ENCODE assay signal across 18 cellular contexts in the genomic region with DNA sequence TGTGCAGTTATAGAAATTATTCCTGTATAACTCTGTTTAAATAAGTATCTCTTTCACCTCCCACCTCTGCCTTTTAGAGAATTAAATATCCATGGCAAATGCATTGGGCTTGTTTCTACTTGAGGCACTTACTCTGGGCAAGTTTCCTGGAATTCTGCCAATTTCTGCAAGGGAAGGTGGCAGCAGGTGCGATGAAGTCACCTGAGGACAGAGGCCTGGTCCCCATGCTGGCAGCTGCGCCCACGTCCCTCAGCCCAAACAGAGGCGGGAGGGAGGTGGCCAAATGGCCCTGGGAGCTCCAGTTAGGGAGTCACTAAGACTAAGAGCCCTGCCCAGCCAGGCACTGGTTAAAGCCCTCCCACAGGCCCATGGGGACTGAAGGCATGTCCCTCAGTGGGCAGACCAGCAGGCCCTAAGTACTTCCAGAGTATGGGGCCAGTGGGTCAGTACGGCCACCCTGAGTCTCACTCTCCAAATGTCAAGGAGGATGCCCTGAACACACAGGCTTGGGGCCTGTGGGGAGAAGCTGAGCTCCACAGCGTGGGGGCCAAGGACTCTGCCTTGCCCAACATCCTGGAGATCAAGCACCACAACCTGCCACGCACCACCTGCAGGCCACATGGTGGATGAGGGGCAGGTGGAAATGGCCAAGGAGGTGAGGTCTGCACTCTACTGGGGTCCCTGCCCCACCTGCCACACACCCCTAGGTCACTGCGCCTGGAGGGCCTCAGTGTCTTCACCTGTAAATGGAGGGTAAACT. TPM values are rescaled to one million over a fixed set of nuclear protein-coding genes. Genes with fewer than 3 reads are reported as not detected.
DNase-seq lines count a peak whose midpoint lies in the region; ATAC-seq and TF ChIP-seq lines count a peak whose summit lies in the region.
"Had no signal": no experiment of that assay in that cellular context is flagged by ENCODE, and none has a peak within 500 bp of the region (broad histone marks: within the 10 kb centered on the region; RNA-seq: fewer than 3 reads in every experiment).

No MANE protein-coding gene starts in this region.

- no peaks in the 10 kb centered on the region for H3K27me3 Mint-ChIP-seq in activated CD4-positive, alpha-beta memory T cell treated with anti-CD3 and anti-CD28 coated beads for 36 hours
- H3K27me3 Mint-ChIP-seq in activated T-helper 17 cell treated with anti-CD3 and anti-CD28 coated beads, Interleukin-2, amount 50 U/mL, for 72 hours, result no peaks in the 10 kb centered on the region
- H3K27me3 Mint-ChIP-seq: activated B cell treated with CpG ODN at 0.5 μM for 24 hours; stimulated activated memory B cell treated with anti-CD40 and anti-IgM and Interleukin-4, amounts not matched to agents 10 μg/mL and 1 μg/mL and 100 μg/mL, for 72 hours had no signal

- no peaks in the 10 kb centered on the region for H3K9me3 Mint-ChIP-seq in activated CD4-positive, alpha-beta memory T cell treated with anti-CD3 and anti-CD28 coated beads for 36 hours
- no peaks in the 10 kb centered on the region for H3K9me3 Mint-ChIP-seq in activated T-helper 17 cell treated with anti-CD3 and anti-CD28 coated beads, Interleukin-2, amount 50 U/mL, for 72 hours
- H3K9me3 Mint-ChIP-seq: activated B cell treated with CpG ODN at 0.5 μM for 24 hours; activated naive CD4-positive, alpha-beta T cell treated with anti-CD3 and anti-CD28 coated beads for 36 hours; stimulated activated memory B cell treated with anti-CD40 and anti-IgM and Interleukin-4, amounts not matched to agents 10 μg/mL and 1 μg/mL and 100 μg/mL, for 72 hours had no signal

- H3K27ac ChIP-seq in VCaP, result peak overlapping the region; percentile 60
- H3K27ac ChIP-seq in osteoblast (ENCODE audit: low read depth, low read length), result no peak overlapping the region
- H3K27ac ChIP-seq: 22Rv1; BLaER1 treated with 17β-estradiol and CSF1 and Interleukin-3, amounts not matched to agents 10 nM and 100 nM; brain microvascular endothelial cell had no signal

- intact Hi-C loops in activated CD4-positive, alpha-beta memory T cell treated with anti-CD3 and anti-CD28 coated beads for 36 hours (cut with micrococcal nuclease), result no loop called here

- no peaks in the 10 kb centered on the region for H3K36me3 ChIP-seq in osteoblast (ENCODE audit: insufficient read depth, low read length)
- H3K36me3 ChIP-seq: brain microvascular endothelial cell had no signal

- H3K4me3 ChIP-seq in osteoblast (ENCODE audit: insufficient read depth, low read length), result no peak overlapping the region
- H3K4me3 ChIP-seq: BLaER1 treated with 17β-estradiol and CSF1 and Interleukin-3, amounts not matched to agents 10 nM and 100 nM had no signal

- no peak overlapping the region for H2AFZ ChIP-seq in osteoblast (ENCODE audit: low read length)

- H3K4me1 ChIP-seq in osteoblast (ENCODE audit: insufficient read depth, low read length), result no peaks in the 10 kb centered on the region

- H3K4me1 Mint-ChIP-seq in activated CD4-positive, alpha-beta memory T cell treated with anti-CD3 and anti-CD28 coated beads for 36 hours (ENCODE audit: low read depth), result no peaks in the 10 kb centered on the region
- no peaks in the 10 kb centered on the region for H3K4me1 Mint-ChIP-seq in activated T-helper 17 cell treated with anti-CD3 and anti-CD28 coated beads, Interleukin-2, amount 50 U/mL, for 72 hours
- H3K4me1 Mint-ChIP-seq: activated B cell treated with CpG ODN at 0.5 μM for 24 hours; stimulated activated memory B cell treated with anti-CD40 and anti-IgM and Interleukin-4, amounts not matched to agents 10 μg/mL and 1 μg/mL and 100 μg/mL, for 72 hours had no signal

- no peak overlapping the region for H3K4me2 ChIP-seq in osteoblast (ENCODE audit: insufficient read depth, low read length)

- POLR2A ChIA-PET in activated CD4-positive, alpha-beta memory T cell treated with anti-CD3 and anti-CD28 coated beads for 36 hours (lab: Charles Lee), result no interaction called here

- in situ Hi-C loops in KBM-7 (cut with MboI; ENCODE audit: low pct_unique_long_range_greater_than_20kb, low sequenced_read_pairs), result no loop called here

- H3K79me2 ChIP-seq in osteoblast (ENCODE audit: insufficient read depth, low read length), result peaks cover 37% of the 10 kb centered on the region

- no peak overlapping the region for H3K27ac Mint-ChIP-seq in activated CD4-positive, alpha-beta memory T cell treated with anti-CD3 and anti-CD28 coated beads for 36 hours
- H3K27ac Mint-ChIP-seq in activated T-helper 17 cell treated with anti-CD3 and anti-CD28 coated beads, Interleukin-2, amount 50 U/mL, for 72 hours, result no peak overlapping the region
- H3K27ac Mint-ChIP-seq: activated B cell treated with CpG ODN at 0.5 μM for 24 hours; activated naive CD4-positive, alpha-beta T cell treated with anti-CD3 and anti-CD28 coated beads for 36 hours; stimulated activated memory B cell treated with anti-CD40 and anti-IgM and Interleukin-4, amounts not matched to agents 10 μg/mL and 1 μg/mL and 100 μg/mL, for 72 hours had no signal

- H3K9me3 ChIP-seq in osteoblast (ENCODE audit: low read depth, low read length), result no peaks in the 10 kb centered on the region

- H3K36me3 Mint-ChIP-seq in activated CD4-positive, alpha-beta memory T cell treated with anti-CD3 and anti-CD28 coated beads for 36 hours, result no peaks in the 10 kb centered on the region
- no peaks in the 10 kb centered on the region for H3K36me3 Mint-ChIP-seq in activated T-helper 17 cell treated with anti-CD3 and anti-CD28 coated beads, Interleukin-2, amount 50 U/mL, for 72 hours (ENCODE audit: low read depth)
- H3K36me3 Mint-ChIP-seq: stimulated activated memory B cell treated with anti-CD40 and anti-IgM and Interleukin-4, amounts not matched to agents 10 μg/mL and 1 μg/mL and 100 μg/mL, for 72 hours had no signal

- no peak overlapping the region for H3K4me3 Mint-ChIP-seq in activated CD4-positive, alpha-beta memory T cell treated with anti-CD3 and anti-CD28 coated beads for 36 hours
- no peak overlapping the region for H3K4me3 Mint-ChIP-seq in activated T-helper 17 cell treated with anti-CD3 and anti-CD28 coated beads, Interleukin-2, amount 50 U/mL, for 72 hours
- H3K4me3 Mint-ChIP-seq: activated B cell treated with CpG ODN at 0.5 μM for 24 hours; activated naive CD4-positive, alpha-beta T cell treated with anti-CD3 and anti-CD28 coated beads for 36 hours; stimulated activated memory B cell treated with anti-CD40 and anti-IgM and Interleukin-4, amounts not matched to agents 10 μg/mL and 1 μg/mL and 100 μg/mL, for 72 hours had no signal

- ATAC-seq in activated T-helper 17 cell treated with anti-CD3 and anti-CD28 coated beads, Interleukin-2, amount 50 U/mL, for 72 hours (replicated peaks), result no peak
- ATAC-seq: SK-N-SH treated with all-trans-retinoic acid at 6 μM for 48 hours; stimulated activated memory B cell treated with anti-CD40 and anti-IgM and Interleukin-4, amounts not matched to agents 10 μg/mL and 1 μg/mL and 100 μg/mL, for 72 hours had no signal

- H4K20me1 ChIP-seq in osteoblast (ENCODE audit: insufficient read depth, low read length), result peaks cover 7% of the 10 kb centered on the region

- no peaks in the 10 kb centered on the region for H3K27me3 ChIP-seq in osteoblast (ENCODE audit: insufficient read depth, low read length)
- H3K27me3 ChIP-seq: BLaER1 treated with 17β-estradiol and CSF1 and Interleukin-3, amounts not matched to agents 10 nM and 100 nM; brain microvascular endothelial cell had no signal

- DNase-seq in DMS 273 (lab: John Stamatoyannopoulos, UW; ENCODE audit: unreplicated experiment) (peak; percentile 82), DMS 273 treated with DMSO at 0.1 percent for 48 hours (lab: John Stamatoyannopoulos, UW) (no peak), NCI-H2171 treated with DMSO at 0.1 percent for 48 hours (lab: John Stamatoyannopoulos, UW) (peak; percentile 94), osteoblast (ENCODE audit: insufficient read length, low spot score, missing footprints) (peak; percentile 51), KBM-7 (no peak)
- no peak for DNase-seq in activated CD4-positive, alpha-beta memory T cell treated with anti-CD3 and anti-CD28 coated beads for 36 hours
- DNase-seq: activated B cell treated with CpG ODN at 0.5 μM for 24 hours; activated naive CD4-positive, alpha-beta T cell treated with anti-CD3 and anti-CD28 coated beads for 36 hours; brain microvascular endothelial cell; mesendoderm; nucleus accumbens had no signal

- TF ChIP-seq CTCF in VCaP (conservative IDR thresholded peaks at IDR 0.05), result no peak
- TF ChIP-seq CTCF in osteoblast (IDR thresholded peaks at IDR 0.05; ENCODE audit: extremely low read depth, low read depth, low read length), result no peak

- CTCF ChIA-PET in activated CD4-positive, alpha-beta memory T cell treated with anti-CD3 and anti-CD28 coated beads for 36 hours (lab: Charles Lee), result no interaction called here

RNA-seq across cellular contexts. Expression of gene ACOT7, which starts 19.4 kb away (rescaled TPM):
- total RNA-seq in osteoblast, result 9.1 and 10.9 TPM in 2 replicates
- total RNA-seq in activated CD4-positive, alpha-beta memory T cell treated with anti-CD3 and anti-CD28 coated beads for 36 hours, result 10 to 100 TPM; 93.8 to 94.6 TPM
- total RNA-seq in activated T-helper 17 cell treated with anti-CD3 and anti-CD28 coated beads, Interleukin-2, amount 50 U/mL, for 72 hours, result 10 to 100 TPM; 43.5 to 96.3 TPM

RNA-seq across cellular contexts. Expression of gene HES2, which starts 45.6 kb away (rescaled TPM):
- total RNA-seq in osteoblast, result not detected in 2 replicates
- total RNA-seq in activated CD4-positive, alpha-beta memory T cell treated with anti-CD3 and anti-CD28 coated beads for 36 hours, result under 1 TPM in 1 of 2 experiments, not detected in 1; 0.07 TPM
- total RNA-seq in activated T-helper 17 cell treated with anti-CD3 and anti-CD28 coated beads, Interleukin-2, amount 50 U/mL, for 72 hours, result under 1 TPM; 0.17 to 0.37 TPM
- total RNA-seq: activated B cell treated with CpG ODN at 0.5 μM for 24 hours had no signal

RNA-seq across cellular contexts. Expression of gene ESPN, which starts 50.4 kb away (rescaled TPM):
- total RNA-seq in osteoblast, result not detected in 2 replicates
- total RNA-seq in activated CD4-positive, alpha-beta memory T cell treated with anti-CD3 and anti-CD28 coated beads for 36 hours, result 1 to 10 TPM in 1 of 2 experiments, under 1 TPM in 1; 0.83 to 1.5 TPM
- total RNA-seq in activated T-helper 17 cell treated with anti-CD3 and anti-CD28 coated beads, Interleukin-2, amount 50 U/mL, for 72 hours, result 1 to 10 TPM in 1 of 2 donors, under 1 TPM in 1; 0.71 to 3.5 TPM
- total RNA-seq: HT1080 had no signal

Comparison
In these comparisons a context has a peak if more than half of its experiments do, and no peak if none do; other contexts are left out.
1. DNase-seq: peak in DMS 273 (single experiment), NCI-H2171 treated with DMSO at 0.1 percent for 48 hours (single experiment) and osteoblast (single experiment); none in DMS 273 treated with DMSO at 0.1 percent for 48 hours (single experiment), KBM-7 (single experiment) and activated CD4-positive, alpha-beta memory T cell treated with anti-CD3 and anti-CD28 coated beads for 36 hours (single experiment).